In genomic region chr11:111026241-111026640, GRCh38 we compare ENCODE assay signal across 22 cellular contexts.
DNase-seq lines count a peak whose midpoint lies in the region; ATAC-seq and TF ChIP-seq lines count a peak whose summit lies in the region.
"Had no signal": no experiment of that assay in that cellular context is flagged by ENCODE, and none has a peak within 500 bp of the region (broad histone marks: within the 10 kb centered on the region; RNA-seq: fewer than 3 reads in every experiment).

No MANE protein-coding gene starts in this region.

- peak; percentile 83 to 86 for ATAC-seq in stimulated activated naive B cell treated with anti-CD40 and anti-IgM and Interleukin-4, amounts not matched to agents 10 μg/mL and 1 μg/mL and 100 μg/mL, for 72 hours (replicated peaks)
- no peak for ATAC-seq in left ventricle myocardium superior
- ATAC-seq: GM12878, GM23338, HCT116 had no signal

- H3K36me3 ChIP-seq in OCI-LY7 (ENCODE audit: insufficient read depth, low read length): no peaks in the 10 kb centered on the region
- H3K36me3 ChIP-seq: BE2C; BLaER1 treated with 17β-estradiol and CSF1 and Interleukin-3, amounts not matched to agents 10 nM and 100 nM had no signal

- intact Hi-C loops in OCI-LY7 (cut with micrococcal nuclease; ENCODE audit: unreplicated experiment): no loop called here
- intact Hi-C loops in left ventricle myocardium superior (cut with micrococcal nuclease): no loop called here

- no peak for TF ChIP-seq CTCF in OCI-LY7 (conservative IDR thresholded peaks at IDR 0.05; ENCODE audit: low read length)

- no TSS peak for BruUV-seq in OCI-LY7 (replicated peaks; lab: Mats Ljungman, UMichigan)

- H3K4me2 ChIP-seq in OCI-LY7 (ENCODE audit: low read length): no peak overlapping the region
- H3K4me2 ChIP-seq: BLaER1 treated with 17β-estradiol and CSF1 and Interleukin-3, amounts not matched to agents 10 nM and 100 nM; GM23338 had no signal

- peaks cover 10 to 13% of the 10 kb centered on the region in 2 donors for H3K4me1 Mint-ChIP-seq in stimulated activated naive B cell treated with anti-CD40 and anti-IgM and Interleukin-4, amounts not matched to agents 10 μg/mL and 1 μg/mL and 100 μg/mL, for 72 hours
- H3K4me1 Mint-ChIP-seq: CD8-positive, alpha-beta memory T cell had no signal

- H4K20me1 ChIP-seq in OCI-LY7 (ENCODE audit: insufficient read depth, low read length): no peaks in the 10 kb centered on the region
- H4K20me1 ChIP-seq: BLaER1 treated with 17β-estradiol and CSF1 and Interleukin-3, amounts not matched to agents 10 nM and 100 nM had no signal

- no peaks in the 10 kb centered on the region for H3K9me2 ChIP-seq in OCI-LY7 (ENCODE audit: insufficient read depth, low read length)

- H3K36me3 Mint-ChIP-seq in stimulated activated naive B cell treated with anti-CD40 and anti-IgM and Interleukin-4, amounts not matched to agents 10 μg/mL and 1 μg/mL and 100 μg/mL, for 72 hours: peaks cover 6 to 8% of the 10 kb centered on the region in 2 donors
- H3K36me3 Mint-ChIP-seq: CD14-positive monocyte; CD8-positive, alpha-beta memory T cell had no signal

- H3K9me3 ChIP-seq in OCI-LY7 (ENCODE audit: low read length): peaks cover 9% of the 10 kb centered on the region
- H3K9me3 ChIP-seq: BE2C had no signal

- CTCF ChIA-PET in OCI-LY7 (lab: Charles Lee; ENCODE audit: unreplicated experiment): no interaction called here

- H3K4me3 Mint-ChIP-seq in stimulated activated naive B cell treated with anti-CD40 and anti-IgM and Interleukin-4, amounts not matched to agents 10 μg/mL and 1 μg/mL and 100 μg/mL, for 72 hours: no peak overlapping the region
- H3K4me3 Mint-ChIP-seq: CD14-positive monocyte; CD4-positive, alpha-beta T cell; CD8-positive, alpha-beta memory T cell; GM23338; H9 had no signal

- no peak overlapping the region for H3K27ac ChIP-seq in OCI-LY7 (ENCODE audit: low read depth, low read length, poor library complexity, severe bottlenecking)
- H3K27ac ChIP-seq: 22Rv1; BLaER1 treated with 17β-estradiol and CSF1 and Interleukin-3, amounts not matched to agents 10 nM and 100 nM had no signal

- H3K4me1 ChIP-seq in OCI-LY7 (ENCODE audit: insufficient read depth, low read length, poor library complexity, severe bottlenecking): peaks cover 8% of the 10 kb centered on the region
- H3K4me1 ChIP-seq: BE2C; BLaER1 treated with 17β-estradiol and CSF1 and Interleukin-3, amounts not matched to agents 10 nM and 100 nM had no signal

- H2AFZ ChIP-seq in OCI-LY7 (ENCODE audit: low read length): no peak overlapping the region
- H2AFZ ChIP-seq: GM23338 had no signal

- POLR2A ChIA-PET in OCI-LY7 (lab: Charles Lee): interaction anchor here (1.0 kb wide), 1 partner anchor 161 kb away, joined by 3 read pairs; no protein-coding TSS in a partner anchor

- H3K4me3 ChIP-seq in OCI-LY7 (ENCODE audit: low read depth, low read length, poor library complexity, severe bottlenecking): no peak overlapping the region
- H3K4me3 ChIP-seq: BLaER1 treated with 17β-estradiol and CSF1 and Interleukin-3, amounts not matched to agents 10 nM and 100 nM; GM12878; GM23338 had no signal

- H3K27me3 Mint-ChIP-seq in stimulated activated naive B cell treated with anti-CD40 and anti-IgM and Interleukin-4, amounts not matched to agents 10 μg/mL and 1 μg/mL and 100 μg/mL, for 72 hours: peaks cover 8 to 18% of the 10 kb centered on the region in 2 donors

- peaks cover 4 to 18% of the 10 kb centered on the region in 2 donors for H3K9me3 Mint-ChIP-seq in stimulated activated naive B cell treated with anti-CD40 and anti-IgM and Interleukin-4, amounts not matched to agents 10 μg/mL and 1 μg/mL and 100 μg/mL, for 72 hours

- no peak overlapping the region for H3K27ac Mint-ChIP-seq in stimulated activated naive B cell treated with anti-CD40 and anti-IgM and Interleukin-4, amounts not matched to agents 10 μg/mL and 1 μg/mL and 100 μg/mL, for 72 hours
- H3K27ac Mint-ChIP-seq: CD4-positive, alpha-beta T cell; CD8-positive, alpha-beta memory T cell; GM23338; H9 had no signal

- no peaks in the 10 kb centered on the region for H3K79me2 ChIP-seq in OCI-LY7 (ENCODE audit: insufficient read depth, low read depth, low read length)

- DNase-seq in NCI-H1417 (lab: John Stamatoyannopoulos, UW): peak in 2 of 3 experiments; percentile 8 to 60
- no peak for DNase-seq in NCI-H1417 treated with DMSO at 0.1 percent for 48 hours (lab: John Stamatoyannopoulos, UW)
- DNase-seq in NCI-H2227 (lab: John Stamatoyannopoulos, UW; ENCODE audit: unreplicated experiment): peak; percentile 15
- no peak for DNase-seq in NCI-H2227 treated with DMSO at 0.1 percent for 48 hours (lab: John Stamatoyannopoulos, UW)
- peak; percentile 21 for DNase-seq in OCI-LY7 (ENCODE audit: low spot score)
- DNase-seq in stimulated activated naive B cell treated with anti-CD40 and anti-IgM and Interleukin-4, amounts not matched to agents 10 μg/mL and 1 μg/mL and 100 μg/mL, for 72 hours: no peak
- DNase-seq in left ventricle myocardium superior: no peak
- DNase-seq in NCI-H510A (lab: John Stamatoyannopoulos, UW): no peak
- DNase-seq: BE2C; CD4-positive, alpha-beta T cell; CD8-positive, alpha-beta memory T cell; DMS 273 treated with DMSO at 0.1 percent for 48 hours; DMS79; EL; GDM1; H9 had no signal

Comparison
In these comparisons a context has a peak if more than half of its experiments do, and no peak if none do; other contexts are left out.
1. DNase-seq: peak in NCI-H1417 (2 of 3), NCI-H2227 (single experiment) and OCI-LY7 (single experiment); none in NCI-H1417 treated with DMSO at 0.1 percent for 48 hours (single experiment), NCI-H2227 treated with DMSO at 0.1 percent for 48 hours (single experiment), stimulated activated naive B cell treated with anti-CD40 and anti-IgM and Interleukin-4, amounts not matched to agents 10 μg/mL and 1 μg/mL and 100 μg/mL, for 72 hours (single experiment), left ventricle myocardium superior (single experiment) and NCI-H510A (single experiment).